15 cellular contexts compared by ENCODE assay signal in the genomic region with DNA sequence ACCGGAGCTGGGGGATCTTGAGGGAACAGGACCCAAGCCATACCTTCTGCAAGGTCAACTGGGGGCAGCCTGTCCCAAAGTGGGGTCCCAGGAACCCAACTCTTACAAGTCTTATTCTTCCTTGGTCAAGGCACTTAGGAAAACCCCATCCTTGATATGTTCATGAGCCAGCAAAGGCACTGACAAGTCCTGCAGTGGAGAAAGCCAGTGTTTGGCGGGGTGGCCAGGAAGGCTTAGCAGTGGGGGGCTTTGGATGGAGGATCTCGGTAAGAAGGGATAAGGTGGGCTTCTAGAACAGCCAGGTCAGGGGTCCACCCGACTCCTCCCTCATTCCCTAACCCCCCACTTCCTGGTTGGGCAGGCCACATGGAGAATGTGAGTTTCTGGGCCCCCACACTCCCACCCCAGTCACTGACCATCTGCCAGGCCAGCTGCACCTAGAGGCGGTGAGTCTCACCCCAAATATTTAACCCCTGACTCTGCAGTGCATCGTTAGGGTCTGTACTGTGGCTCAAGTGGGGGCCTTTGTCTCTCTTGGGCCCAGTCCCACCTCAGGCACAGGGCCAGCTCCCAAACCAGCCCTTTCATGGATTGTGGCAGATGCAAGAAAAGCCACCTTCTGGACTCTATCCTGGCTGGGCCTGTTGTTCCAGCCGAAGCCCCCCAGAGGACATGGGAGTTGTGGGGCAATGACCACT. TPM values are rescaled to one million over a fixed set of nuclear protein-coding genes. Genes with fewer than 3 reads are reported as not detected.
DNase-seq lines count a peak whose midpoint lies in the region; ATAC-seq and TF ChIP-seq lines count a peak whose summit lies in the region.
"Had no signal": no experiment of that assay in that cellular context is flagged by ENCODE, and none has a peak within 500 bp of the region (broad histone marks: within the 10 kb centered on the region; RNA-seq: fewer than 3 reads in every experiment).

No MANE protein-coding gene starts in this region.

- CTCF ChIA-PET in AG04450 (lab: Charles Lee): no interaction called here
- CTCF ChIA-PET in IMR-90 (lab: Yijun Ruan, JAX): interaction anchor here (0.9 kb wide), 1 partner anchor 24 kb away, joined by 3 read pairs; no protein-coding TSS in a partner anchor
- CTCF ChIA-PET in activated CD8-positive, alpha-beta T cell treated with anti-CD3 and anti-CD28 coated beads, Interleukin-2, amount 10 ng/mL, durations not matched to agents 7 days and 5 days (lab: Charles Lee): no interaction called here

- H3K27ac ChIP-seq in AG04450 (ENCODE audit: low read depth, low read length) (peak overlapping the region; percentile 80), IMR-90 (ENCODE audit: insufficient read depth, low read length) (no peak overlapping the region), brain microvascular endothelial cell (peak overlapping the region; percentile 2)

- peak overlapping the region; percentile 56 for H2AFZ ChIP-seq in IMR-90 (replicated peaks; ENCODE audit: low read length, poor library complexity)

- H3K36me3 ChIP-seq in IMR-90 (ENCODE audit: control insufficient read depth, insufficient read depth, low read length): no peaks in the 10 kb centered on the region
- no peaks in the 10 kb centered on the region for H3K36me3 ChIP-seq in brain microvascular endothelial cell (replicated peaks)

- in situ Hi-C loops in IMR-90 (cut with MboI; ENCODE audit: low sequenced_read_pairs): no loop called here
- in situ Hi-C loops in brain microvascular endothelial cell (cut with HindIII; ENCODE audit: low pct_ligation_motif_present, low sequenced_read_pairs): no loop called here

- H3K27ac Mint-ChIP-seq in osteocyte (ENCODE audit: unreplicated experiment): peak overlapping the region; percentile 85
- H3K27ac Mint-ChIP-seq in activated CD8-positive, alpha-beta T cell treated with anti-CD3 and anti-CD28 coated beads, Interleukin-2, amount 10 ng/mL, durations not matched to agents 7 days and 5 days: no peak overlapping the region
- H3K27ac Mint-ChIP-seq: CD8-positive, alpha-beta memory T cell had no signal

- H3K4ac ChIP-seq in IMR-90 (ENCODE audit: low read depth, low read length): no peak overlapping the region

- no peak for TF ChIP-seq POLR2A in IMR-90 (IDR thresholded peaks at IDR 0.05; ENCODE audit: low read depth, low read length)

- H3K9me3 Mint-ChIP-seq in osteocyte (ENCODE audit: unreplicated experiment): no peaks in the 10 kb centered on the region
- no peaks in the 10 kb centered on the region for H3K9me3 Mint-ChIP-seq in activated CD8-positive, alpha-beta T cell treated with anti-CD3 and anti-CD28 coated beads, Interleukin-2, amount 10 ng/mL, durations not matched to agents 7 days and 5 days (ENCODE audit: insufficient read depth)
- H3K9me3 Mint-ChIP-seq: CD8-positive, alpha-beta memory T cell had no signal

- no peak overlapping the region for H2BK15ac ChIP-seq in IMR-90 (ENCODE audit: low read depth, low read length)

- H2BK20ac ChIP-seq in IMR-90 (ENCODE audit: low read depth, low read length): no peak overlapping the region

- dilution Hi-C loops in IMR-90 (cut with HindIII; ENCODE audit: low sequenced_read_pairs, unreplicated experiment): no loop called here

- H3K18ac ChIP-seq in IMR-90 (ENCODE audit: low read depth, low read length): no peak overlapping the region

- WGBS in IMR-90 (ENCODE audit: extremely low coverage in 2 of 2, insufficient read length in 1 of 2), 2 experiments: 89% methylated on average over 1 of the region's 7 CpGs; no CpG with 5 or more reads in 1 of the 2 experiments

- intact Hi-C loops in IMR-90 (cut with micrococcal nuclease): no loop called here

- H3K9ac ChIP-seq in IMR-90 (ENCODE audit: low read depth, low read length): no peak overlapping the region
- H3K9ac ChIP-seq: SK-N-SH had no signal

- no peak overlapping the region for H4K8ac ChIP-seq in IMR-90 (ENCODE audit: low read depth in 2 of 2, low read length in 2 of 2)

- H3K56ac ChIP-seq in IMR-90 (ENCODE audit: extremely low read depth, insufficient read depth, low read length): no peak overlapping the region

- no peak overlapping the region for H3K4me3 Mint-ChIP-seq in osteocyte (ENCODE audit: unreplicated experiment)
- H3K4me3 Mint-ChIP-seq in activated CD8-positive, alpha-beta T cell treated with anti-CD3 and anti-CD28 coated beads, Interleukin-2, amount 10 ng/mL, durations not matched to agents 7 days and 5 days: no peak overlapping the region
- H3K4me3 Mint-ChIP-seq: CD8-positive, alpha-beta memory T cell had no signal

- no peak overlapping the region for H4K91ac ChIP-seq in IMR-90 (ENCODE audit: insufficient read depth, low read depth, low read length)

- H2AK5ac ChIP-seq in IMR-90 (ENCODE audit: low read depth, low read length): no peak overlapping the region

- no peak for TF ChIP-seq RAD21 in IMR-90 (IDR thresholded peaks at IDR 0.05; ENCODE audit: low read length)

- peak overlapping the region; percentile 70 for H2AK9ac ChIP-seq in IMR-90 (replicated peaks; ENCODE audit: low read depth, low read length, poor library complexity)

- H3K23ac ChIP-seq in IMR-90 (ENCODE audit: low read depth, low read length): no peak overlapping the region

- DNase-seq in AG04450 (ENCODE audit: low read depth, low spot score) (no peak), IMR-90 (no peak), brain microvascular endothelial cell (no peak), osteocyte (ENCODE audit: extremely low spot score, unreplicated experiment) (no peak), iPS-NIHi7 (ENCODE audit: extremely low spot score) (no peak), epidermal melanocyte (ENCODE audit: insufficient read length, low spot score) (no peak)
- no peak for DNase-seq in activated CD8-positive, alpha-beta T cell treated with anti-CD3 and anti-CD28 coated beads, Interleukin-2, amount 10 ng/mL, durations not matched to agents 7 days and 5 days
- DNase-seq: CD8-positive, alpha-beta memory T cell; DMS 273 treated with DMSO at 0.1 percent for 48 hours; NCI-H1436 treated with DMSO at 0.1 percent for 48 hours; NCI-H345; NCI-H526 treated with DMSO at 0.1 percent for 48 hours; OCI-M1; SK-N-SH had no signal

- TF ChIP-seq CTCF in AG04450 (IDR thresholded peaks at IDR 0.05; ENCODE audit: low read depth, low read length) (no peak), IMR-90 (conservative IDR thresholded peaks at IDR 0.05; ENCODE audit: low read depth, low read length) (no peak), brain microvascular endothelial cell (IDR thresholded peaks at IDR 0.05; ENCODE audit: low read depth, low read length, missing control alignments) (no peak), osteocyte (IDR thresholded peaks at IDR 0.05) (no peak)

- H3K4me2 ChIP-seq in IMR-90 (ENCODE audit: low read depth, low read length): no peak overlapping the region
- H3K4me2 ChIP-seq: SK-N-SH had no signal

- H3K27me3 ChIP-seq in AG04450 (ENCODE audit: control insufficient read depth, insufficient read depth, low read length) (no peaks in the 10 kb centered on the region), IMR-90 (ENCODE audit: control insufficient read depth, insufficient read depth, low read length) (peaks cover 5% of the 10 kb centered on the region; the same call in 1 of the 2 replicates), brain microvascular endothelial cell (replicated peaks) (no peaks in the 10 kb centered on the region)

- H3K9me1 ChIP-seq in IMR-90 (ENCODE audit: insufficient read depth, low read length): no peaks in the 10 kb centered on the region

- H4K5ac ChIP-seq in IMR-90 (ENCODE audit: low read depth, low read length): no peak overlapping the region

- no peaks in the 10 kb centered on the region for H3K36me3 Mint-ChIP-seq in osteocyte (ENCODE audit: unreplicated experiment)
- no peaks in the 10 kb centered on the region for H3K36me3 Mint-ChIP-seq in activated CD8-positive, alpha-beta T cell treated with anti-CD3 and anti-CD28 coated beads, Interleukin-2, amount 10 ng/mL, durations not matched to agents 7 days and 5 days (ENCODE audit: low read depth)
- H3K36me3 Mint-ChIP-seq: CD8-positive, alpha-beta memory T cell had no signal

- BruUV-seq in IMR-90 (replicated peaks; lab: Mats Ljungman, UMichigan): no TSS peak

- peaks cover 12% of the 10 kb centered on the region for H3K4me1 ChIP-seq in IMR-90 (ENCODE audit: control insufficient read depth, insufficient read depth, low read length)

- H2BK120ac ChIP-seq in IMR-90 (ENCODE audit: low read depth, low read length): no peak overlapping the region

- H3K4me3 ChIP-seq in AG04450 (ENCODE audit: low read depth, low read length) (no peak overlapping the region), IMR-90 (ENCODE audit: insufficient read depth, low read depth, low read length) (no peak overlapping the region), brain microvascular endothelial cell (ENCODE audit: low read depth, low read length) (no peak overlapping the region)

- no peak for ATAC-seq in IMR-90 (ENCODE audit: low read depth)
- no peak for ATAC-seq in GM18511 (IDR thresholded peaks at IDR 0.05; ENCODE audit: unreplicated experiment)
- ATAC-seq in activated CD8-positive, alpha-beta T cell treated with anti-CD3 and anti-CD28 coated beads, Interleukin-2, amount 10 ng/mL, durations not matched to agents 7 days and 5 days: no peak

- H3K4me1 Mint-ChIP-seq in osteocyte (ENCODE audit: unreplicated experiment): peaks cover 34% of the 10 kb centered on the region
- H3K4me1 Mint-ChIP-seq in activated CD8-positive, alpha-beta T cell treated with anti-CD3 and anti-CD28 coated beads, Interleukin-2, amount 10 ng/mL, durations not matched to agents 7 days and 5 days (ENCODE audit: low read depth): no peaks in the 10 kb centered on the region
- H3K4me1 Mint-ChIP-seq: CD8-positive, alpha-beta memory T cell had no signal

- POLR2A ChIA-PET in AG04450 (lab: Yijun Ruan, JAX): interaction anchor here (1.0 to 1.3 kb wide), 2 partner anchors 14 to 30 kb away, joined by 3 to 7 read pairs; no protein-coding TSS in a partner anchor
- POLR2A ChIA-PET in IMR-90 (lab: Charles Lee; ENCODE audit: unreplicated experiment): no interaction called here
- POLR2A ChIA-PET in activated CD8-positive, alpha-beta T cell treated with anti-CD3 and anti-CD28 coated beads, Interleukin-2, amount 10 ng/mL, durations not matched to agents 7 days and 5 days (lab: Charles Lee): no interaction called here

- no peak overlapping the region for H3K14ac ChIP-seq in IMR-90 (replicated peaks; ENCODE audit: low read depth, low read length)

- no peaks in the 10 kb centered on the region for H3K27me3 Mint-ChIP-seq in osteocyte (ENCODE audit: unreplicated experiment)
- no peaks in the 10 kb centered on the region for H3K27me3 Mint-ChIP-seq in activated CD8-positive, alpha-beta T cell treated with anti-CD3 and anti-CD28 coated beads, Interleukin-2, amount 10 ng/mL, durations not matched to agents 7 days and 5 days (ENCODE audit: low read depth)

- H3K9me3 ChIP-seq in AG04450 (ENCODE audit: control insufficient read depth, insufficient read depth, low read length) (no peaks in the 10 kb centered on the region), IMR-90 (ENCODE audit: control insufficient read depth, insufficient read depth, low read length) (no peaks in the 10 kb centered on the region)
- H3K9me3 ChIP-seq: SK-N-SH had no signal

- peak overlapping the region; percentile 25 for H2BK5ac ChIP-seq in IMR-90 (ENCODE audit: low read depth, low read length, poor library complexity, severe bottlenecking)

- no peaks in the 10 kb centered on the region for H3K79me1 ChIP-seq in IMR-90 (ENCODE audit: low read depth in 1 of 2, low read length in 2 of 2)

- H4K20me1 ChIP-seq in IMR-90 (ENCODE audit: insufficient read depth, low read length): 0 out of 2 replicates have a peak, but pooled peaks cover 4% of the 10 kb centered on the region

RNA-seq across cellular contexts. Expression of gene PPL, which starts 22.3 kb away (rescaled TPM):
- polyA plus RNA-seq in AG04450 (2011; rRNA removed) (2.0 and 2.2 TPM in 2 replicates), IMR-90 (2012; rRNA removed) (0.19 and 0.34 TPM in 2 replicates)
- polyA minus RNA-seq in AG04450 (2011; rRNA and poly(A)+ RNA removed): 2.9 and 3.9 TPM in 2 replicates
- total RNA-seq in IMR-90 (2012; rRNA removed) (0.28 and 0.36 TPM in 2 replicates), osteocyte (9.7 and 10.3 TPM in 2 replicates)
- 0.10 and 0.38 TPM in 2 replicates for polyA plus RNA-seq in IMR-90 (2012; cell fraction: cytosol; rRNA removed)
- polyA plus RNA-seq in IMR-90 (2012; cell fraction: nucleus; rRNA removed; ENCODE audit: low replicate concordance): 1.4 and 2.1 TPM in 2 replicates
- not detected for total RNA-seq in activated CD8-positive, alpha-beta T cell treated with anti-CD3 and anti-CD28 coated beads, Interleukin-2, amount 10 ng/mL, durations not matched to agents 7 days and 5 days
- total RNA-seq: CD8-positive, alpha-beta memory T cell had no signal

RNA-seq across cellular contexts. Expression of gene SEC14L5, which starts 43.5 kb away (rescaled TPM):
- 0.05 and 0.06 TPM in 2 replicates for polyA plus RNA-seq in AG04450 (2011; rRNA removed)
- 0.52 TPM in 1 of 2 replicates, not detected in the other for polyA minus RNA-seq in AG04450 (2011; rRNA and poly(A)+ RNA removed)
- total RNA-seq in IMR-90 (2012; rRNA removed): not detected in 2 replicates
- 0.07 TPM in 1 of 2 replicates, not detected in the other for polyA plus RNA-seq in IMR-90 (2012; rRNA removed)
- polyA plus RNA-seq in IMR-90 (2012; cell fraction: cytosol; rRNA removed): 0.01 and 0.02 TPM in 2 replicates
- polyA plus RNA-seq in IMR-90 (2012; cell fraction: nucleus; rRNA removed; ENCODE audit: low replicate concordance): 0.01 and 0.03 TPM in 2 replicates
- total RNA-seq in osteocyte: not detected in 2 replicates
- total RNA-seq in activated CD8-positive, alpha-beta T cell treated with anti-CD3 and anti-CD28 coated beads, Interleukin-2, amount 10 ng/mL, durations not matched to agents 7 days and 5 days: not detected
- total RNA-seq: CD8-positive, alpha-beta memory T cell had no signal
- polyA plus RNA-seq: CD8-positive, alpha-beta memory T cell had no signal
